In genomic region chr2:20097889-20098714, GRCh38 we compare ENCODE assay signal across 8 cellular contexts. TPM values are rescaled to one million over a fixed set of nuclear protein-coding genes. Genes with fewer than 3 reads are reported as not detected.
DNase-seq lines count a peak whose midpoint lies in the region; ATAC-seq and TF ChIP-seq lines count a peak whose summit lies in the region.

No MANE protein-coding gene starts in this region.

- H3K18ac ChIP-seq in trophoblast cell (ENCODE audit: low read length): no peak overlapping the region

- POLR2A ChIA-PET in HEK293T (lab: Yijun Ruan, JAX): no interaction called here

- H3K4me2 ChIP-seq in trophoblast cell (ENCODE audit: low read length): no peak overlapping the region

- H3K4me1 ChIP-seq in SJSA1 (replicated peaks) (peaks cover 19% of the 10 kb centered on the region), trophoblast cell (ENCODE audit: control insufficient read depth in 1 of 2, insufficient read depth in 2 of 2, low read length in 2 of 2) (peaks cover 13 to 19% of the 10 kb centered on the region in 2 experiments), upper lobe of left lung (no peaks in the 10 kb centered on the region)

- peak; percentile 88 for TF ChIP-seq CTCF in GM06990 (IDR thresholded peaks at IDR 0.05; ENCODE audit: insufficient read depth, low read length, poor library complexity, severe bottlenecking)
- peak; percentile 78 to 91 (median 86) for TF ChIP-seq CTCF in upper lobe of left lung (IDR thresholded peaks at IDR 0.05)

- no peak overlapping the region for H3K4ac ChIP-seq in trophoblast cell (ENCODE audit: low read depth, low read length)

- no peak for TF ChIP-seq POLR2A in upper lobe of left lung (IDR thresholded peaks at IDR 0.05)

- H3K14ac ChIP-seq in trophoblast cell (ENCODE audit: low read length): no peak overlapping the region

- no peaks in the 10 kb centered on the region for H3K79me2 ChIP-seq in trophoblast cell (ENCODE audit: control insufficient read depth, insufficient read depth, low read length, poor library complexity)

- H2BK120ac ChIP-seq in trophoblast cell (ENCODE audit: insufficient read depth, low read length, poor library complexity): peak overlapping the region; percentile 8

- H4K8ac ChIP-seq in trophoblast cell (ENCODE audit: low read depth, low read length): peak overlapping the region; percentile 26

- H3K36me3 ChIP-seq in GM06990 (ENCODE audit: control insufficient read depth, insufficient read depth, low read length) (no peaks in the 10 kb centered on the region), SJSA1 (no peaks in the 10 kb centered on the region), trophoblast cell (ENCODE audit: control insufficient read depth in 1 of 2, insufficient read depth in 2 of 2, low read length in 2 of 2) (peaks cover 0 to 1% of the 10 kb centered on the region in 2 experiments), upper lobe of left lung (no peaks in the 10 kb centered on the region)

- H3K79me1 ChIP-seq in trophoblast cell (ENCODE audit: low read length): peaks cover 15% of the 10 kb centered on the region

- H4K12ac ChIP-seq in trophoblast cell (ENCODE audit: low read depth, low read length): no peak overlapping the region

- no peak overlapping the region for H3K9ac ChIP-seq in trophoblast cell (ENCODE audit: low read length)

- H3K23ac ChIP-seq in trophoblast cell (ENCODE audit: low read length): no peak overlapping the region

- peak overlapping the region; percentile 0 for H4K91ac ChIP-seq in trophoblast cell (ENCODE audit: low read depth, low read length)

- peak; percentile 87 to 93 for ATAC-seq in upper lobe of left lung (ENCODE audit: low FRiP score in 2 of 2)

- H3K4me3 ChIP-seq in GM06990 (replicated peaks; ENCODE audit: low read depth, low read length) (no peak overlapping the region), SJSA1 (no peak overlapping the region), trophoblast cell (ENCODE audit: low read depth, low read length) (no peak overlapping the region), upper lobe of left lung (no peak overlapping the region)

- no CpG with 5 or more reads among the region's 21 CpGs for WGBS in trophoblast cell (ENCODE audit: extremely low coverage, insufficient coverage, insufficient read length)
- 23 to 24% methylated on average over 21 of the region's 21 CpGs for WGBS in upper lobe of left lung, 2 donors

- H3K27ac ChIP-seq in SJSA1: no peak overlapping the region
- no peak overlapping the region for H3K27ac ChIP-seq in trophoblast cell (ENCODE audit: low read depth, low read length)
- H3K27ac ChIP-seq in upper lobe of left lung: no peak overlapping the region

- CTCF ChIA-PET in HEK293T (lab: Yijun Ruan, JAX): interaction anchor here (1.0 to 1.9 kb wide), 4 partner anchors 53 to 127 kb away, joined by 3 to 6 read pairs (median 4); partner anchors contain the start of gene SDC1

- H2BK12ac ChIP-seq in trophoblast cell (ENCODE audit: low read length): peak overlapping the region; percentile 65

- DNase-seq in GM06990 (ENCODE audit: extremely low read depth, insufficient read length) (peak; percentile 65), HEK293T (ENCODE audit: extremely low spot score) (peak; percentile 91), MV-4-11 (lab: John Stamatoyannopoulos, UW) (peak; percentile 62), SJSA1 (ENCODE audit: low read depth in 1 of 2, low spot score in 2 of 2) (peak; percentile 72 to 84), glomerular visceral epithelial cell (ENCODE audit: extremely low spot score) (peak; percentile 86), trophoblast cell (peak; percentile 80 to 89), upper lobe of left lung (peak; percentile 56 to 89)
- DNase-seq in activated naive CD4-positive, alpha-beta T cell (lab: John Stamatoyannopoulos, UW): peak; percentile 29 to 64 (median 48)

- H2AK5ac ChIP-seq in trophoblast cell (ENCODE audit: low read length): no peak overlapping the region

- H2BK5ac ChIP-seq in trophoblast cell (ENCODE audit: low read depth, low read length, poor library complexity): no peak overlapping the region

- TF ChIP-seq EP300 in upper lobe of left lung (IDR thresholded peaks at IDR 0.05): no peak

- no peaks in the 10 kb centered on the region for H3K27me3 ChIP-seq in GM06990 (replicated peaks; ENCODE audit: control insufficient read depth, insufficient read depth, low read length)
- H3K27me3 ChIP-seq in SJSA1 (replicated peaks): no peaks in the 10 kb centered on the region
- no peaks in the 10 kb centered on the region for H3K27me3 ChIP-seq in trophoblast cell (ENCODE audit: insufficient read depth, low read length)
- H3K27me3 ChIP-seq in upper lobe of left lung: no peaks in the 10 kb centered on the region

- H3K9me3 ChIP-seq in SJSA1 (replicated peaks): peaks cover 8% of the 10 kb centered on the region; the same call in 1 of the 2 replicates
- H3K9me3 ChIP-seq in trophoblast cell (ENCODE audit: insufficient read depth, low read depth, low read length): peaks cover 1% of the 10 kb centered on the region
- H3K9me3 ChIP-seq in upper lobe of left lung: no peaks in the 10 kb centered on the region

- no peak overlapping the region for H2AFZ ChIP-seq in trophoblast cell (ENCODE audit: insufficient read depth, low read length, poor library complexity)

TF ChIP-seq in HEK293T, 16 proteins besides CTCF, POLR2A, EP300 and RAD21:
- TF ChIP-seq HDGF (IDR thresholded peaks at IDR 0.05; ENCODE audit: borderline replicate concordance) (no peak), PKNOX1 (IDR thresholded peaks at IDR 0.05) (peak; percentile 60)

RNA-seq across cellular contexts. Expression of gene LAPTM4A, which starts 46.7 kb away (rescaled TPM):
- 161 and 214 TPM in 2 replicates for total RNA-seq in SJSA1 (2014; rRNA removed; shearing (Covaris generic))
- polyA plus RNA-seq in trophoblast cell (2013): 756 and 800 TPM in 2 replicates
- 100 to 1,000 TPM in 3 of 6 donors, 10 to 100 TPM in 3; 27.2 to 210 (median 116) TPM for total RNA-seq in upper lobe of left lung
